ENCODE assay signal across 19 cellular contexts in genomic region chr5:97560176-97560993, GRCh38.
"Had no signal": no experiment of that assay in that cellular context is flagged by ENCODE, and none has a peak within 500 bp of the region (broad histone marks: within the 10 kb centered on the region; RNA-seq: fewer than 3 reads in every experiment).

No MANE protein-coding gene starts in this region.

- H3K4me1 ChIP-seq: right lobe of liver, testis had no signal

- H3K27me3 ChIP-seq: brain microvascular endothelial cell, ovary, right lobe of liver, testis had no signal

- ATAC-seq: activated naive CD8-positive, alpha-beta T cell treated with anti-CD3 and anti-CD28 coated beads, Interleukin-2, amount 50 U/mL, for 24 hours; activated T-cell treated with anti-CD3 and anti-CD28 coated beads, Interleukin-2, amount 50 U/mL, for 4 hours; left lobe of liver; right lobe of liver; stimulated activated effector memory CD8-positive, alpha-beta T cell treated with anti-CD3 and anti-CD28 coated beads, Interleukin-12 subunit alpha, Interleukin-12 subunit beta, amount 100 ng/mL, for 72 hours had no signal

- DNase-seq: activated CD4-positive, alpha-beta T cell treated with anti-CD3 and anti-CD28 coated beads, Interleukin-2, amount 50 U/mL, for 1 hour; activated CD4-positive, CD25-positive, alpha-beta regulatory T cell treated with anti-CD3 and anti-CD28 coated beads, Interleukin-2, amount 50 U/mL, for 72 hours; activated CD8-positive, alpha-beta memory T cell treated with anti-CD3 and anti-CD28 coated beads, Interleukin-2, amount 50 U/mL, for 4 hours; activated naive CD4-positive, alpha-beta T cell treated with anti-CD3 and anti-CD28 coated beads, Interleukin-2, amount 10 ng/mL, durations not matched to agents 7 days and 5 days; activated naive CD8-positive, alpha-beta T cell treated with anti-CD3 and anti-CD28 coated beads, Interleukin-2, amount 50 U/mL, for 24 hours; activated T-cell treated with anti-CD3 and anti-CD28 coated beads, Interleukin-2, amount 50 U/mL, for 4 hours; brain microvascular endothelial cell; foreskin melanocyte; hypothalamus; islet precursor cell; ovary; right lobe of liver; stimulated activated CD4-positive, alpha-beta T cell treated with anti-CD3 and anti-CD28 coated beads, Interleukin-4, amount 100 ng/mL, for 24 hours; testis had no signal

- H3K4me3 ChIP-seq: coronary artery, lung, ovary, right lobe of liver, smooth muscle cell, testis had no signal

- H3K36me3 ChIP-seq: brain microvascular endothelial cell, ovary, right lobe of liver had no signal

- H3K27ac ChIP-seq: brain microvascular endothelial cell, coronary artery, ovary, right lobe of liver, testis had no signal

- H3K9me3 ChIP-seq: ovary, right lobe of liver, testis had no signal

- H3K4me2 ChIP-seq: smooth muscle cell had no signal
